19 cellular contexts compared by ENCODE assay signal in the genomic region with DNA sequence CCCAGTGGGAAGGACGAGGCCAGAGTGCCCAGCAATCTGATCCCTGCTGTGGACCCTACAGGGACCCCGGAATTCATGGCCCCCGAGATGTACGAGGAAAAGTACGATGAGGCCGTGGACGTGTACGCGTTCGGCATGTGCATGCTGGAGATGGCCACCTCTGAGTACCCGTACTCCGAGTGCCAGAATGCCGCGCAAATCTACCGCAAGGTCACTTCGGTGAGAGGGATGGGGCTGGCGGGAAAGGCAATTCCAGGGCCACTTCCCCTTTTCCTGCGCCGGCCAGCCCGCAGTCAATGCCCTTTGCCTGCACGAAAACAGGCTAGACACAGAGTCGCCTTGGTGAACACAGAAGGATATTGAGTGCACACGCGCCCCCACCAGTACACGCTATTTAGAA. TPM values are rescaled to one million over a fixed set of nuclear protein-coding genes. Genes with fewer than 3 reads are reported as not detected.
DNase-seq lines count a peak whose midpoint lies in the region; ATAC-seq and TF ChIP-seq lines count a peak whose summit lies in the region.
"Had no signal": no experiment of that assay in that cellular context is flagged by ENCODE, and none has a peak within 500 bp of the region (broad histone marks: within the 10 kb centered on the region; RNA-seq: fewer than 3 reads in every experiment).

No MANE protein-coding gene starts in this region.

- H3K27ac ChIP-seq in right cardiac atrium (ENCODE audit: low read length) (no peak overlapping the region), heart right ventricle (no peak overlapping the region), WERI-Rb-1 (no peak overlapping the region)
- H3K27ac ChIP-seq: neural progenitor cell, upper lobe of left lung had no signal

- no peak for TF ChIP-seq CTCF in heart right ventricle (IDR thresholded peaks at IDR 0.05)
- TF ChIP-seq CTCF in choroid plexus epithelial cell (conservative IDR thresholded peaks at IDR 0.05; ENCODE audit: low read depth, low read length): no peak
- no peak for TF ChIP-seq CTCF in WERI-Rb-1 (IDR thresholded peaks at IDR 0.05; ENCODE audit: low read depth, low read length)
- no peak for TF ChIP-seq CTCF in mucosa of descending colon (IDR thresholded peaks at IDR 0.05)

- H3K27me3 ChIP-seq in right cardiac atrium (ENCODE audit: control insufficient read depth, insufficient read depth) (no peaks in the 10 kb centered on the region), heart right ventricle (peaks cover 0 to 98% (median 82%) of the 10 kb centered on the region in 7 donors), WERI-Rb-1 (ENCODE audit: insufficient read depth, low read depth, severe bottlenecking) (peaks cover 10% of the 10 kb centered on the region)

- H3K9me3 ChIP-seq in right cardiac atrium (ENCODE audit: control insufficient read depth, low read length) (no peaks in the 10 kb centered on the region), heart right ventricle (no peaks in the 10 kb centered on the region), WERI-Rb-1 (ENCODE audit: severe bottlenecking) (no peaks in the 10 kb centered on the region), mucosa of descending colon (no peaks in the 10 kb centered on the region)
- H3K9me3 ChIP-seq: upper lobe of left lung had no signal

- H3K4me3 ChIP-seq in right cardiac atrium (ENCODE audit: low read length) (no peak overlapping the region), heart right ventricle (no peak overlapping the region), choroid plexus epithelial cell (ENCODE audit: low read depth, low read length) (peak overlapping the region; percentile 3), WERI-Rb-1 (ENCODE audit: low read depth, low read length) (no peak overlapping the region), mucosa of descending colon (no peak overlapping the region)
- H3K4me3 ChIP-seq: neural progenitor cell, upper lobe of left lung had no signal

- ATAC-seq in right cardiac atrium (no peak), heart right ventricle (no peak), mucosa of descending colon (no peak)
- ATAC-seq: Panc1 had no signal

- intact Hi-C loops in right cardiac atrium (cut with DNase I): no loop called here
- intact Hi-C loops in heart right ventricle (cut with DNase I): no loop called here
- intact Hi-C loops in mucosa of descending colon (cut with DNase I, micrococcal nuclease): no loop called here

- H3K36me3 ChIP-seq in heart right ventricle: peaks cover 0 to 6% (median 0%) of the 10 kb centered on the region in 9 donors
- peaks cover 1% of the 10 kb centered on the region for H3K36me3 ChIP-seq in WERI-Rb-1
- H3K36me3 ChIP-seq in mucosa of descending colon (ENCODE audit: low read depth): no peaks in the 10 kb centered on the region
- H3K36me3 ChIP-seq: neural progenitor cell had no signal

- DNase-seq in right cardiac atrium (peak in 2 of 3 donors; percentile 55 to 67), heart right ventricle (no peak), choroid plexus epithelial cell (ENCODE audit: low read depth) (no peak), WERI-Rb-1 (no peak), SKM-1 treated with dmso at 0.1 percent for 144 hours (lab: John Stamatoyannopoulos, UW; ENCODE audit: unreplicated experiment) (no peak), mucosa of descending colon (no peak)
- DNase-seq: anterior cingulate cortex; DMS153; NCI-H774; stimulated activated naive CD4-positive, alpha-beta T cell treated with Interleukin-2 at 50 U/mL for 16 hours had no signal

- no peaks in the 10 kb centered on the region for H3K4me1 ChIP-seq in right cardiac atrium (ENCODE audit: control insufficient read depth, insufficient read depth, low read length)
- peaks cover 8 to 35% (median 26%) of the 10 kb centered on the region in 9 donors for H3K4me1 ChIP-seq in heart right ventricle
- H3K4me1 ChIP-seq in mucosa of descending colon (ENCODE audit: low read depth): peaks cover 6% of the 10 kb centered on the region
- H3K4me1 ChIP-seq: neural progenitor cell had no signal

- 16% methylated on average over 25 of the region's 25 CpGs for WGBS in right cardiac atrium
- 17 to 20% methylated on average over 25 of the region's 25 CpGs for WGBS in heart right ventricle, 2 donors

RNA-seq across cellular contexts. Expression of a gene that starts 4.0 kb away (rescaled TPM):
- total RNA-seq in right cardiac atrium (not detected), heart right ventricle (under 1 TPM in 1 of 10 donors, not detected in 9; 0.14 TPM), mucosa of descending colon (10 to 100 TPM; 17.5 to 55.8 (median 32.4) TPM)
- polyA plus RNA-seq in right cardiac atrium (0.05 TPM), heart right ventricle (under 1 TPM; 0.03 to 0.07 TPM)
- total RNA-seq: LHCN-M2 had no signal
- polyA plus RNA-seq: CD14-positive monocyte had no signal

RNA-seq across cellular contexts. Expression of a gene that starts 11.1 kb away (rescaled TPM):
- total RNA-seq in right cardiac atrium: 10 to 100 TPM; 32.0 to 37.7 (median 33.0) TPM
- 42.7 TPM for polyA plus RNA-seq in right cardiac atrium
- 10 to 100 TPM; 33.3 to 47.4 (median 37.3) TPM for total RNA-seq in heart right ventricle
- 10 to 100 TPM; 28.0 to 80.9 TPM for polyA plus RNA-seq in heart right ventricle
- total RNA-seq in mucosa of descending colon: 10 to 100 TPM; 45.6 to 85.6 (median 83.3) TPM

RNA-seq across cellular contexts. Expression of a gene that starts 14.1 kb away (rescaled TPM):
- total RNA-seq in right cardiac atrium (10 to 100 TPM; 64.4 to 74.4 (median 70.7) TPM), heart right ventricle (10 to 100 TPM; 56.1 to 85.7 (median 72.1) TPM), mucosa of descending colon (100 to 1,000 TPM in 2 of 3 donors, 10 to 100 TPM in 1; 92.7 to 151 (median 148) TPM)
- polyA plus RNA-seq in right cardiac atrium (142 TPM), heart right ventricle (100 to 1,000 TPM in 1 of 2 donors, 10 to 100 TPM in 1; 91.2 to 142 TPM)

RNA-seq across cellular contexts. Expression of a gene that starts 14.3 kb away (rescaled TPM):
- under 1 TPM in 2 of 4 donors, not detected in 2; 0.20 to 0.53 TPM for total RNA-seq in right cardiac atrium
- polyA plus RNA-seq in right cardiac atrium: 0.59 TPM
- total RNA-seq in heart right ventricle: under 1 TPM in 3 of 10 donors, not detected in 7; 0.11 to 0.42 (median 0.39) TPM
- polyA plus RNA-seq in heart right ventricle: under 1 TPM; 0.20 to 0.29 TPM
- total RNA-seq in mucosa of descending colon: 1 to 10 TPM in 2 of 3 donors, under 1 TPM in 1; 0.79 to 3.3 (median 1.2) TPM
- total RNA-seq: A673; activated CD4-positive, alpha-beta T cell treated with anti-CD3 and anti-CD28 coated beads, Interleukin-2, amount 10 ng/mL, durations not matched to agents 24 days and 14 days; chondrocyte; fibroblast of villous mesenchyme; LHCN-M2 had no signal
- polyA plus RNA-seq: CD14-positive monocyte had no signal

RNA-seq across cellular contexts. Expression of a gene that starts 23.3 kb away (rescaled TPM):
- total RNA-seq in right cardiac atrium: 10 to 100 TPM; 29.2 to 45.9 (median 40.9) TPM
- polyA plus RNA-seq in right cardiac atrium: 73.5 TPM
- 10 to 100 TPM; 32.1 to 54.8 (median 38.2) TPM for total RNA-seq in heart right ventricle
- polyA plus RNA-seq in heart right ventricle: 100 to 1,000 TPM in 1 of 2 donors, 10 to 100 TPM in 1; 46.4 to 105 TPM
- total RNA-seq in mucosa of descending colon: 10 to 100 TPM in 2 of 3 donors, 1 to 10 TPM in 1; 5.7 to 17.2 (median 10.3) TPM
- total RNA-seq: activated CD4-positive, alpha-beta T cell treated with anti-CD3 and anti-CD28 coated beads, Interleukin-2, amount 10 ng/mL, durations not matched to agents 24 days and 14 days; fibroblast of villous mesenchyme had no signal
- polyA plus RNA-seq: CD14-positive monocyte had no signal

Comparison
In these comparisons a context has a peak if more than half of its experiments do, and no peak if none do; other contexts are left out.
1. DNase-seq: peak in right cardiac atrium (2 of 3); none in heart right ventricle (0 of 2), choroid plexus epithelial cell (single experiment), WERI-Rb-1 (single experiment), SKM-1 treated with dmso at 0.1 percent for 144 hours (single experiment) and mucosa of descending colon (0 of 3).
2. RNA of a gene that starts 4.0 kb away (total RNA-seq): 17.5 to 55.8 TPM in mucosa of descending colon; not detected in right cardiac atrium and 0.14 TPM in heart right ventricle; every median in the first group is over 10 times any median in the second.